ENCODE assay signal across 12 cellular contexts in the genomic region with DNA sequence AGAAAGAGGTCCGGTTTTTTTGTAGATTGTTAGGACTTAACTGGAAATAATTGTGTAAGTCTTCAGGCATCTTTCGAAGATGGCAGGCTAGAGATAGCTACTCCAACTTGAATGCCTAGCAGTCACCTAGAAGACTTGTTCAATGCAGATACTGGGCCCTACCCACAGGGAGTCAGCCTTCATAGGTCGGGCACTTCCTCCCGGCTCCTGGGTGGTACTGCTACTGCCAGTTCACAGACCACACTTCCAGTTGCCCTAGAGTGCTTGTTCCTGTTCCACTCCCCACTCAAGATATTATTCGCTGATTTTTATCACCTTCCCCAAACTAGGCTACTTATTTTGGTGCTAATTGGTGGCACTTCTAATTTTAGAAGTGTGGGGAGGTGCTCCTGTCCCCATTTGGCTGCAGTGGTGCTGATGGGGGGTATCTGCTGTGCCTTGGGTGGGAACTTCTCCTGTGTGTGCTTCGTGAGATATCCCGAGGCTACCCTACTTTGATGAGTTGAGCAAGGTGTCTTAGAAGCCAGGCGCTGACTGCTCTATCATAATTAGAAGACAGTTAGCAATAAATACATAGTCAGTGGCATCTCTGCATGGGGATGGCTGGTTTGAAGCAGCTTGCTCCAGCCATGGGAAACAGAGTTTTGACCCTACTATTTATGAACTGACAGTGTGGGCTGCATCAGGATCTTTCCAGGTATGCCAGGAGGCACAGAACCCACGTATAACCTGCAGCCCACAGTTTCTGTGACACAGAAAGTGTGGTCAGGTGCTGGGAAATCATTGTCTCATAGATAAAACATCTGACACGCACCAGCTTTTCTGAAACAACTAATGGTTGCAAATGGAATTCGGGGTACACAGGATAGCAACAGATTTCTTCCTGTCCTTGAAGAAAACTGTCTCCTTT. TPM values are rescaled to one million over a fixed set of nuclear protein-coding genes. Genes with fewer than 3 reads are reported as not detected.
DNase-seq lines count a peak whose midpoint lies in the region; FAIRE-seq and TF ChIP-seq lines count a peak whose summit lies in the region.
"Had no signal": no experiment of that assay in that cellular context is flagged by ENCODE, and none has a peak within 500 bp of the region (broad histone marks: within the 10 kb centered on the region; RNA-seq: fewer than 3 reads in every experiment).

No MANE protein-coding gene starts in this region.

- no peak for TF ChIP-seq CTCF in Loucy (conservative IDR thresholded peaks at IDR 0.05; ENCODE audit: low read length)
- TF ChIP-seq CTCF in D721Med (IDR thresholded peaks at IDR 0.05; ENCODE audit: insufficient read depth, missing control alignments): no peak

- H3K4me3 ChIP-seq in CD4-positive, alpha-beta memory T cell (ENCODE audit: low read length in 2 of 2): no peak overlapping the region
- peak overlapping the region; percentile 25 for H3K4me3 ChIP-seq in Loucy (ENCODE audit: low read length, poor library complexity, severe bottlenecking)

- H3K36me3 ChIP-seq in CD4-positive, alpha-beta memory T cell (ENCODE audit: insufficient read depth, low read length): no peaks in the 10 kb centered on the region
- no peaks in the 10 kb centered on the region for H3K36me3 ChIP-seq in Loucy (ENCODE audit: insufficient read depth, low read length)
- H3K36me3 ChIP-seq: brain microvascular endothelial cell, WERI-Rb-1 had no signal

- POLR2A ChIA-PET in CD4-positive, alpha-beta memory T cell (lab: Charles Lee; ENCODE audit: partially characterized antibody): interaction anchor here (0.6 to 15.7 kb wide), 7 partner anchors 8 to 43 kb away, joined by 3 to 327 read pairs (median 4); no protein-coding TSS in a partner anchor

- FAIRE-seq in D721Med (lab: Jason Lieb, UNC): no peak

- H3K27ac ChIP-seq in CD4-positive, alpha-beta memory T cell (ENCODE audit: low read depth, low read length): peak overlapping the region; percentile 61
- H3K27ac ChIP-seq: brain microvascular endothelial cell had no signal

- H3K27me3 Mint-ChIP-seq in CD4-positive, alpha-beta memory T cell: no peaks in the 10 kb centered on the region
- H3K27me3 Mint-ChIP-seq in activated T-helper 1 cell treated with anti-CD3 and anti-CD28 coated beads, Interleukin-12 subunit alpha, Interleukin-12 subunit beta, Interleukin-2, Interleukin-4 antibody, amounts not matched to agents 30 ng/mL and 10 ng/mL and 1 ng/mL, durations not matched to agents 14 hours and 24 hours and 36 hours (ENCODE audit: insufficient read depth): no peaks in the 10 kb centered on the region
- H3K27me3 Mint-ChIP-seq: IgD-negative memory B cell had no signal

- H3K27me3 ChIP-seq in CD4-positive, alpha-beta memory T cell (ENCODE audit: insufficient read depth, low read length): no peaks in the 10 kb centered on the region
- H3K27me3 ChIP-seq in Loucy (ENCODE audit: insufficient read depth, low read length, poor library complexity, severe bottlenecking): no peaks in the 10 kb centered on the region
- H3K27me3 ChIP-seq: brain microvascular endothelial cell had no signal

- no peak overlapping the region for H3K9ac ChIP-seq in Loucy (ENCODE audit: low read depth, low read length, poor library complexity, severe bottlenecking)

- peak overlapping the region in 7 of 8 donors; percentile 53 to 75 (median 72) for H3K4me3 Mint-ChIP-seq in CD4-positive, alpha-beta memory T cell
- H3K4me3 Mint-ChIP-seq in activated T-helper 1 cell treated with anti-CD3 and anti-CD28 coated beads, Interleukin-12 subunit alpha, Interleukin-12 subunit beta, Interleukin-2, Interleukin-4 antibody, amounts not matched to agents 30 ng/mL and 10 ng/mL and 1 ng/mL, durations not matched to agents 14 hours and 24 hours and 36 hours: peak overlapping the region; percentile 37

- no peaks in the 10 kb centered on the region for H3K9me2 ChIP-seq in Loucy (replicated peaks; ENCODE audit: low read depth, low read length)

- H3K4me1 Mint-ChIP-seq in CD4-positive, alpha-beta memory T cell: peaks cover 83 to 100% (median 92%) of the 10 kb centered on the region in 4 donors
- H3K4me1 Mint-ChIP-seq in activated T-helper 1 cell treated with anti-CD3 and anti-CD28 coated beads, Interleukin-12 subunit alpha, Interleukin-12 subunit beta, Interleukin-2, Interleukin-4 antibody, amounts not matched to agents 30 ng/mL and 10 ng/mL and 1 ng/mL, durations not matched to agents 14 hours and 24 hours and 36 hours (ENCODE audit: low read depth): peaks cover 99% of the 10 kb centered on the region

- DNase-seq in CD4-positive, alpha-beta memory T cell: peak in 2 of 5 donors; percentile 37 to 57
- DNase-seq in activated T-helper 1 cell treated with anti-CD3 and anti-CD28 coated beads, Interleukin-12 subunit alpha, Interleukin-12 subunit beta, Interleukin-2, Interleukin-4 antibody, amounts not matched to agents 30 ng/mL and 10 ng/mL and 1 ng/mL, durations not matched to agents 14 hours and 24 hours and 36 hours (ENCODE audit: low spot score): no peak
- DNase-seq in mesenteric fat pad (ENCODE audit: low spot score): peak; percentile 55
- DNase-seq in NCI-H1105 treated with DMSO at 0.1 percent for 48 hours (lab: John Stamatoyannopoulos, UW): no peak
- DNase-seq in DMS153 (lab: John Stamatoyannopoulos, UW): no peak
- DNase-seq in islet precursor cell: no peak
- no peak for DNase-seq in D721Med (ENCODE audit: insufficient read length, low spot score)
- DNase-seq: brain microvascular endothelial cell, NCI-H748 treated with DMSO at 0.1 percent for 48 hours had no signal

- no peaks in the 10 kb centered on the region for H3F3A ChIP-seq in Loucy (ENCODE audit: low read depth)

- peaks cover 100% of the 10 kb centered on the region for H3K4me1 ChIP-seq in CD4-positive, alpha-beta memory T cell (ENCODE audit: insufficient read depth, low read length)
- H3K4me1 ChIP-seq in Loucy (ENCODE audit: insufficient read depth, low read length, poor library complexity, severe bottlenecking): peaks cover 56% of the 10 kb centered on the region

- peaks cover 5 to 7% of the 10 kb centered on the region in 2 donors for H3K36me3 Mint-ChIP-seq in CD4-positive, alpha-beta memory T cell
- H3K36me3 Mint-ChIP-seq in activated T-helper 1 cell treated with anti-CD3 and anti-CD28 coated beads, Interleukin-12 subunit alpha, Interleukin-12 subunit beta, Interleukin-2, Interleukin-4 antibody, amounts not matched to agents 30 ng/mL and 10 ng/mL and 1 ng/mL, durations not matched to agents 14 hours and 24 hours and 36 hours (ENCODE audit: low read depth): peaks cover 18% of the 10 kb centered on the region

- H2AFZ ChIP-seq in Loucy (ENCODE audit: low read length): no peak overlapping the region

- peaks cover 0 to 2% (median 0%) of the 10 kb centered on the region in 8 donors for H3K9me3 Mint-ChIP-seq in CD4-positive, alpha-beta memory T cell
- H3K9me3 Mint-ChIP-seq in activated T-helper 1 cell treated with anti-CD3 and anti-CD28 coated beads, Interleukin-12 subunit alpha, Interleukin-12 subunit beta, Interleukin-2, Interleukin-4 antibody, amounts not matched to agents 30 ng/mL and 10 ng/mL and 1 ng/mL, durations not matched to agents 14 hours and 24 hours and 36 hours: no peaks in the 10 kb centered on the region
- H3K9me3 Mint-ChIP-seq: IgD-negative memory B cell had no signal

- CTCF ChIA-PET in CD4-positive, alpha-beta memory T cell (lab: Charles Lee; ENCODE audit: partially characterized antibody): interaction anchor here (0.9 to 7.1 kb wide), 12 partner anchors 9 to 358 kb away, joined by 3 to 46 read pairs (median 6); no protein-coding TSS in a partner anchor

- peak overlapping the region; percentile 57 for H3K4me2 ChIP-seq in Loucy (ENCODE audit: low read depth, low read length, poor library complexity, severe bottlenecking)

- H3K27ac Mint-ChIP-seq in CD4-positive, alpha-beta memory T cell: peak overlapping the region; percentile 87 to 95 (median 93)
- H3K27ac Mint-ChIP-seq in activated T-helper 1 cell treated with anti-CD3 and anti-CD28 coated beads, Interleukin-12 subunit alpha, Interleukin-12 subunit beta, Interleukin-2, Interleukin-4 antibody, amounts not matched to agents 30 ng/mL and 10 ng/mL and 1 ng/mL, durations not matched to agents 14 hours and 24 hours and 36 hours: peak overlapping the region; percentile 85
- H3K27ac Mint-ChIP-seq: IgD-negative memory B cell had no signal

- H3K79me2 ChIP-seq in Loucy (ENCODE audit: insufficient read depth, low read length): peaks cover 88% of the 10 kb centered on the region; the same call in 1 of the 2 replicates

- intact Hi-C loops in CD4-positive, alpha-beta memory T cell (cut with micrococcal nuclease): loop anchor here (1.0 to 2.0 kb wide), 2 partner anchors 14 to 34 kb away; no protein-coding TSS in a partner anchor
- intact Hi-C loops in activated T-helper 1 cell treated with anti-CD3 and anti-CD28 coated beads, Interleukin-12 subunit alpha, Interleukin-12 subunit beta, Interleukin-2, Interleukin-4 antibody, amounts not matched to agents 30 ng/mL and 10 ng/mL and 1 ng/mL, durations not matched to agents 14 hours and 24 hours and 36 hours (cut with micrococcal nuclease): no loop called here

- no peaks in the 10 kb centered on the region for H3K9me3 ChIP-seq in CD4-positive, alpha-beta memory T cell (ENCODE audit: control insufficient read depth in 1 of 2, low read length in 2 of 2)
- H3K9me3 ChIP-seq in Loucy (ENCODE audit: insufficient read depth, low read depth, low read length): no peaks in the 10 kb centered on the region

- peaks cover 35% of the 10 kb centered on the region for H4K20me1 ChIP-seq in Loucy (ENCODE audit: insufficient read depth, low read length, poor library complexity, severe bottlenecking)

RNA-seq across cellular contexts. Expression of gene INPP4A, which starts 34.5 kb away (rescaled TPM):
- total RNA-seq in CD4-positive, alpha-beta memory T cell: 100 to 1,000 TPM; 133 TPM
- polyA plus RNA-seq in CD4-positive, alpha-beta memory T cell: 10 to 100 TPM; 30.5 to 50.7 TPM
- total RNA-seq in activated T-helper 1 cell treated with anti-CD3 and anti-CD28 coated beads, Interleukin-12 subunit alpha, Interleukin-12 subunit beta, Interleukin-2, Interleukin-4 antibody, amounts not matched to agents 30 ng/mL and 10 ng/mL and 1 ng/mL, durations not matched to agents 14 hours and 24 hours and 36 hours: 54.6 and 55.7 TPM in 2 replicates
- total RNA-seq in mesenteric fat pad: 30.3 TPM
